10 cellular contexts compared by ENCODE assay signal in the genomic region with DNA sequence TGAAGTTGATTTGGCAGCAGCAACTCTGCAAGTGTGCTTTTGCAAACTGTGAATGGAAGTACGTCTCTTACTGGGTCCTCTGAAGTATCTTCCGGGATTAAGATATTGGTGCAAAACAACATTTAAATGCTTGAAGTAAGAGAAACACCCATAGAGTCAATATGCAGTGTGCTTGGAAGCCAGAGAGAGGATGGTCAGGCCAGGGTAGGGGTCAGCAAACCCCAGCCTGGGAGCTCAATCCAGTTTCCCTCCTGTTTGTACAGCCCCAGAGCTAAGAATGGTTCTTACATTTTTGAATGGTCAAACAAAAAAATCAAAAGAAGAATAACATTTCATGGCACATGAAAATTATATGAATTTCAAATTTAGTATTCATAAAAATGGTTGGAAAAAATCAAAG. TPM values are rescaled to one million over a fixed set of nuclear protein-coding genes. Genes with fewer than 3 reads are reported as not detected.
A peak's percentile ranks its signal among the peaks of the same experiment; 100 is the strongest.
DNase-seq lines count a peak whose midpoint lies in the region; TF ChIP-seq lines count a peak whose summit lies in the region.
"Had no signal": no experiment of that assay in that cellular context is flagged by ENCODE, and none has a peak within 500 bp of the region (broad histone marks: within the 10 kb centered on the region; RNA-seq: fewer than 3 reads in every experiment).

No MANE protein-coding gene starts in this region.

- H3K4me3 Mint-ChIP-seq in H9, result no peak overlapping the region

- POLR2A ChIA-PET in PC-9 (lab: Charles Lee; ENCODE audit: unreplicated experiment), result no interaction called here

- H3F3A ChIP-seq in GM23248 (ENCODE audit: insufficient read depth), result no peaks in the 10 kb centered on the region
- peaks cover 22% of the 10 kb centered on the region for H3F3A ChIP-seq in PC-9 (ENCODE audit: insufficient read depth, low read depth)

- H3K27ac Mint-ChIP-seq in H9, result no peak overlapping the region

- H4K20me1 ChIP-seq in GM23248 (ENCODE audit: insufficient read depth) (no peaks in the 10 kb centered on the region), PC-9 (ENCODE audit: insufficient read depth) (no peaks in the 10 kb centered on the region), H9 (ENCODE audit: control insufficient read depth, insufficient read depth, insufficient read length) (no peaks in the 10 kb centered on the region)

- H3K36me3 ChIP-seq in GM23248 (ENCODE audit: low read depth) (no peaks in the 10 kb centered on the region), PC-9 (ENCODE audit: low read depth) (peaks cover 10% of the 10 kb centered on the region; the same call in 1 of the 2 replicates), skeletal muscle tissue (ENCODE audit: control insufficient read depth in 3 of 3, insufficient read depth in 3 of 3, low read length in 3 of 3) (no peaks in the 10 kb centered on the region), WERI-Rb-1 (no peaks in the 10 kb centered on the region)

- no peaks in the 10 kb centered on the region for H3K36me3 Mint-ChIP-seq in H9 (ENCODE audit: insufficient read depth in 1 of 3, low read depth in 3 of 3)

- no peak for TF ChIP-seq CTCF in PC-9 (conservative IDR thresholded peaks at IDR 0.05)
- TF ChIP-seq CTCF in H9 (conservative IDR thresholded peaks at IDR 0.05), result no peak
- TF ChIP-seq CTCF in WERI-Rb-1 (IDR thresholded peaks at IDR 0.05; ENCODE audit: low read depth, low read length), result no peak

- 78 to 79% methylated on average over 2 of the region's 2 CpGs for WGBS in GM23248 (ENCODE audit: low coverage in 1 of 2, low lambda C conversion rate in 2 of 2, missing lambda C conversion rate in 2 of 2), 2 experiments
- no CpG with 5 or more reads among the region's 2 CpGs for WGBS in H9 (ENCODE audit: extremely low coverage, insufficient read length, low lambda C conversion rate)

- no peak overlapping the region for H3K18ac ChIP-seq in H9 (ENCODE audit: insufficient read length, low read depth, low read length)

- no peak overlapping the region for H2BK20ac ChIP-seq in H9 (ENCODE audit: low read depth, low read length, poor library complexity, severe bottlenecking)

- no peaks in the 10 kb centered on the region for H3K4me1 ChIP-seq in GM23248 (ENCODE audit: insufficient read depth)
- H3K4me1 ChIP-seq in PC-9 (replicated peaks; ENCODE audit: insufficient read depth), result peaks cover 44% of the 10 kb centered on the region
- no peaks in the 10 kb centered on the region for H3K4me1 ChIP-seq in skeletal muscle tissue (ENCODE audit: control insufficient read depth in 3 of 3, insufficient read depth in 3 of 3, low read length in 3 of 3)
- no peaks in the 10 kb centered on the region for H3K4me1 ChIP-seq in H9 (ENCODE audit: insufficient read depth, low read length)

- H3K79me2 ChIP-seq in GM23248 (ENCODE audit: insufficient read depth) (no peaks in the 10 kb centered on the region), PC-9 (ENCODE audit: low read depth) (no peaks in the 10 kb centered on the region), H9 (ENCODE audit: insufficient read depth, low read length) (no peaks in the 10 kb centered on the region)

- no TSS peak for BruUV-seq in PC-9 (replicated peaks; lab: Mats Ljungman, UMichigan)

- H3K4me3 ChIP-seq in GM23248, result 0 out of 2 replicates have a peak overlapping the region, but pooled peaks have one; percentile 51
- peak overlapping the region; percentile 62 for H3K4me3 ChIP-seq in PC-9
- peak overlapping the region in 1 of 3 donors; percentile 5 for H3K4me3 ChIP-seq in skeletal muscle tissue (ENCODE audit: low read length in 3 of 3)
- H3K4me3 ChIP-seq in WERI-Rb-1 (ENCODE audit: low read depth, low read length), result no peak overlapping the region

- in situ Hi-C loops in GM23248 (cut with MboI), result no loop called here

- no peaks in the 10 kb centered on the region for H3K27me3 ChIP-seq in GM23248 (replicated peaks; ENCODE audit: insufficient read depth)
- H3K27me3 ChIP-seq in PC-9 (ENCODE audit: insufficient read depth, low read depth), result no peaks in the 10 kb centered on the region
- H3K27me3 ChIP-seq in skeletal muscle tissue (ENCODE audit: control insufficient read depth in 3 of 3, insufficient read depth in 3 of 3, low read length in 3 of 3), result peaks cover 0 to 2% (median 0%) of the 10 kb centered on the region in 3 donors
- no peaks in the 10 kb centered on the region for H3K27me3 ChIP-seq in H9 (ENCODE audit: insufficient read depth, low read length)
- H3K27me3 ChIP-seq in WERI-Rb-1 (ENCODE audit: insufficient read depth, low read depth, severe bottlenecking), result peaks cover 76% of the 10 kb centered on the region

- H2BK12ac ChIP-seq in H9 (ENCODE audit: insufficient read length, low read depth, low read length), result no peak overlapping the region

- no peak overlapping the region for H2AK5ac ChIP-seq in H9 (ENCODE audit: insufficient read length, low read length)

- peak overlapping the region; percentile 46; the same call in 1 of the 2 replicates for H3K9ac ChIP-seq in GM23248
- H3K9ac ChIP-seq in skeletal muscle tissue (ENCODE audit: low read depth in 1 of 3, low read length in 3 of 3), result no peak overlapping the region
- H3K9ac ChIP-seq in H9 (ENCODE audit: extremely low read depth, insufficient read length, low read length), result no peak overlapping the region

- CTCF ChIA-PET in PC-9 (lab: Charles Lee), result no interaction called here

- H3K27me3 Mint-ChIP-seq in H9 (ENCODE audit: low read depth), result no peaks in the 10 kb centered on the region

- H3K4me2 ChIP-seq in GM23248 (ENCODE audit: unreplicated experiment) (peak overlapping the region; percentile 39), PC-9 (peak overlapping the region; percentile 74), H9 (ENCODE audit: insufficient read depth, insufficient read length, low read length) (no peak overlapping the region)

- no peak overlapping the region for H3K4ac ChIP-seq in H9 (ENCODE audit: low read depth, low read length)

- no peak overlapping the region for H3K56ac ChIP-seq in H9 (ENCODE audit: insufficient read length, low read depth, low read length)

- no peaks in the 10 kb centered on the region for H3K9me3 Mint-ChIP-seq in H9

- H4K5ac ChIP-seq in H9 (ENCODE audit: insufficient read length, low read depth, low read length), result no peak overlapping the region

- H3K9me3 ChIP-seq in GM23248 (ENCODE audit: low read depth) (no peaks in the 10 kb centered on the region), PC-9 (ENCODE audit: insufficient read depth, low read depth) (no peaks in the 10 kb centered on the region), skeletal muscle tissue (ENCODE audit: control insufficient read depth in 3 of 3, low read length in 3 of 3) (no peaks in the 10 kb centered on the region), H9 (ENCODE audit: control insufficient read depth, low read depth, low read length) (no peaks in the 10 kb centered on the region), WERI-Rb-1 (ENCODE audit: severe bottlenecking) (no peaks in the 10 kb centered on the region)

- no peak overlapping the region for H4K8ac ChIP-seq in H9 (replicated peaks; ENCODE audit: insufficient read length, low read depth, low read length)

- H2AFZ ChIP-seq in GM23248, result peak overlapping the region; percentile 75
- H2AFZ ChIP-seq in PC-9, result peak overlapping the region; percentile 84
- H2AFZ ChIP-seq in H9 (ENCODE audit: low read length), result no peak overlapping the region

- no peak overlapping the region for H4K91ac ChIP-seq in H9 (ENCODE audit: insufficient read length, low read depth, low read length)

- H3K14ac ChIP-seq in H9 (ENCODE audit: insufficient read depth, low read length), result no peak overlapping the region

- DNase-seq in GM23248, result no peak
- no peak for DNase-seq in PC-9
- DNase-seq in epithelial cell of prostate (ENCODE audit: low read depth, low spot score), result no peak
- DNase-seq in H9, result no peak
- no peak for DNase-seq in WERI-Rb-1
- DNase-seq in SHP77 (lab: John Stamatoyannopoulos, UW), result no peak
- DNase-seq: activated CD4-positive, alpha-beta T cell treated with anti-CD3 and anti-CD28 coated beads for 48 hours; NCI-H524 had no signal

- no peak overlapping the region for H3T11ph ChIP-seq in H9 (ENCODE audit: low read length)

- H3K79me1 ChIP-seq in H9 (ENCODE audit: insufficient read depth, low read depth, low read length, poor library complexity, severe bottlenecking), result no peaks in the 10 kb centered on the region

- intact Hi-C loops in PC-9 (cut with micrococcal nuclease; ENCODE audit: unreplicated experiment), result loop anchor here (10.0 kb wide), 1 partner anchor 271 kb away; no protein-coding TSS in a partner anchor

- no peak overlapping the region for H2BK5ac ChIP-seq in H9 (ENCODE audit: insufficient read length, low read length)

- no peaks in the 10 kb centered on the region for H3K23me2 ChIP-seq in H9 (ENCODE audit: insufficient read length, low read depth, low read length, poor library complexity, severe bottlenecking)

- H3K9me2 ChIP-seq in GM23248 (ENCODE audit: insufficient read depth) (no peaks in the 10 kb centered on the region), PC-9 (ENCODE audit: insufficient read depth) (no peaks in the 10 kb centered on the region)

- H3K23ac ChIP-seq in H9 (ENCODE audit: insufficient read length, low read depth, low read length), result no peak overlapping the region

- peaks cover 0 to 3% of the 10 kb centered on the region in 2 experiments; a peak in 1 of 4 replicates for H3K4me1 Mint-ChIP-seq in H9

- H2BK15ac ChIP-seq in H9 (ENCODE audit: low read depth, low read length), result no peak overlapping the region

- no peak overlapping the region for H2BK120ac ChIP-seq in H9 (ENCODE audit: low read depth, low read length, poor library complexity, severe bottlenecking)

- H3K27ac ChIP-seq in GM23248 (no peak overlapping the region), PC-9 (peak overlapping the region; percentile 79), epithelial cell of prostate (peak overlapping the region; percentile 28), skeletal muscle tissue (ENCODE audit: low read depth, low read length) (peak overlapping the region; percentile 18), H9 (ENCODE audit: insufficient read length, low read depth, low read length) (no peak overlapping the region), WERI-Rb-1 (no peak overlapping the region)

RNA-seq across cellular contexts. Expression of a gene that starts 13.5 kb away (rescaled TPM):
- 0.11 TPM in 1 of 2 replicates, not detected in the other for total RNA-seq in GM23248 (2014; rRNA removed; shearing (Covaris generic))
- 0.18 TPM in 1 of 2 replicates, not detected in the other for polyA plus RNA-seq in GM23248 (2016; fragmentation: Nextera tagmentation; extraction: Ambion mirVana)
- total RNA-seq in PC-9 (2021) (2.7 and 2.9 TPM in 2 replicates), skeletal muscle tissue (0.52 TPM), H9 (2021) (not detected in 2 replicates)
- total RNA-seq: myocyte had no signal

Comparison
In these comparisons a context has a peak if more than half of its experiments do, and no peak if none do; other contexts are left out.
1. H3K27ac ChIP-seq: peak in PC-9 (single experiment), epithelial cell of prostate (single experiment) and skeletal muscle tissue (single experiment); none in GM23248 (single experiment), H9 (single experiment) and WERI-Rb-1 (single experiment).